In the genomic region with DNA sequence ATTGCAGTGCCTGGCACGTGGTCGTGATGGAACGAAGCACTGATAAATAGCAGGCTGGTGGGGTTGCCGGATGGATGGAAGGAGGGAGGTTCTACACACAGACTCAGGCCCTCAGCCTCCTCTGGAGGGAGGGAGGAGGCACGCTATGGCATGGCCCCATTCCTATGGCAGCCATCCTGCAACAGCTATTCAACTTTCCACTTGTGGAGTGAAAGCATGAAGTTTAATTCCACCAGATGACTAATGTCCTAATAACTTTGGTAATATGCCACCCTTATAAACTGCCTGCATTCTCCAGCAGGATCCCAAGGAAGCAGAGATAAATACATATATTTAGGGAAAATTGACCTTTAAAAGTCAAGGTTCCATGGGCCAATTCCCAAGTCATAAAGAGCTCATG, we compare ENCODE assay signal across 17 cellular contexts.
DNase-seq lines count a peak whose midpoint lies in the region; ATAC-seq and TF ChIP-seq lines count a peak whose summit lies in the region.
"Had no signal": no experiment of that assay in that cellular context is flagged by ENCODE, and none has a peak within 500 bp of the region (broad histone marks: within the 10 kb centered on the region; RNA-seq: fewer than 3 reads in every experiment).

No MANE protein-coding gene starts in this region.

- no peak overlapping the region for H2AFZ ChIP-seq in trophoblast cell (ENCODE audit: insufficient read depth, low read length, poor library complexity)

- TF ChIP-seq CTCF in AG10803 (conservative IDR thresholded peaks at IDR 0.05; ENCODE audit: low read length) (no peak), esophagus muscularis mucosa (IDR thresholded peaks at IDR 0.05) (no peak), thyroid gland (IDR thresholded peaks at IDR 0.05) (no peak)

- H3K23ac ChIP-seq in trophoblast cell (ENCODE audit: low read length) = no peak overlapping the region

- H3K36me3 ChIP-seq in MG63 (peaks cover 79% of the 10 kb centered on the region), esophagus muscularis mucosa (peaks cover 9 to 97% (median 50%) of the 10 kb centered on the region in 4 donors), muscle layer of colon (ENCODE audit: insufficient read depth, low read length) (peaks cover 63% of the 10 kb centered on the region), thyroid gland (peaks cover 55 to 75% of the 10 kb centered on the region in 2 donors), trophoblast cell (ENCODE audit: control insufficient read depth in 1 of 2, insufficient read depth in 2 of 2, low read length in 2 of 2) (peaks cover 17 to 30% of the 10 kb centered on the region in 2 experiments)

- TF ChIP-seq EP300 in esophagus muscularis mucosa (IDR thresholded peaks at IDR 0.05) = no peak

- WGBS in esophagus muscularis mucosa = 57% methylated on average over 5 of the region's 5 CpGs
- 93 to 97% methylated on average over 5 of the region's 5 CpGs for WGBS in thyroid gland, 2 donors
- WGBS in trophoblast cell (ENCODE audit: extremely low coverage, insufficient coverage, insufficient read length) = no CpG with 5 or more reads among the region's 5 CpGs

- H3K4me1 ChIP-seq in esophagus muscularis mucosa = peaks cover 57 to 85% (median 84%) of the 10 kb centered on the region in 4 donors
- peaks cover 83% of the 10 kb centered on the region for H3K4me1 ChIP-seq in muscle layer of colon (ENCODE audit: insufficient read depth, low read length)
- H3K4me1 ChIP-seq in thyroid gland = peaks cover 0 to 21% of the 10 kb centered on the region in 2 donors
- H3K4me1 ChIP-seq in trophoblast cell (ENCODE audit: control insufficient read depth in 1 of 2, insufficient read depth in 2 of 2, low read length in 2 of 2) = peaks cover 4 to 6% of the 10 kb centered on the region in 2 experiments
- H3K4me1 ChIP-seq: body of pancreas had no signal

- no peak overlapping the region for H2BK120ac ChIP-seq in trophoblast cell (ENCODE audit: insufficient read depth, low read length, poor library complexity)

- peak overlapping the region; percentile 71 to 78 (median 74) for H3K27ac ChIP-seq in esophagus muscularis mucosa (replicated peaks in 1 of 4)
- H3K27ac ChIP-seq in muscle layer of colon (ENCODE audit: low read depth, low read length) = peak overlapping the region; percentile 83
- no peak overlapping the region for H3K27ac ChIP-seq in thyroid gland
- no peak overlapping the region for H3K27ac ChIP-seq in trophoblast cell (ENCODE audit: low read depth, low read length)
- H3K27ac ChIP-seq: body of pancreas had no signal

- no peak overlapping the region for H3K4me3 ChIP-seq in AG10803 (ENCODE audit: low read length)
- no peak overlapping the region for H3K4me3 ChIP-seq in MG63
- no peak overlapping the region for H3K4me3 ChIP-seq in esophagus muscularis mucosa
- no peak overlapping the region for H3K4me3 ChIP-seq in muscle layer of colon (ENCODE audit: low read depth in 1 of 2, low read length in 2 of 2)
- H3K4me3 ChIP-seq in thyroid gland (replicated peaks in 1 of 3) = no peak overlapping the region
- no peak overlapping the region for H3K4me3 ChIP-seq in trophoblast cell (ENCODE audit: low read depth, low read length)
- H3K4me3 ChIP-seq: body of pancreas had no signal

- H3K79me1 ChIP-seq in trophoblast cell (ENCODE audit: low read length) = no peaks in the 10 kb centered on the region

- intact Hi-C loops in esophagus muscularis mucosa (cut with DNase I) (no loop called here), thyroid gland (cut with DNase I) (no loop called here)

- no peak overlapping the region for H2BK12ac ChIP-seq in trophoblast cell (ENCODE audit: low read length)

- no peak overlapping the region for H3K9ac ChIP-seq in muscle layer of colon (ENCODE audit: low read length)
- no peak overlapping the region for H3K9ac ChIP-seq in trophoblast cell (ENCODE audit: low read length)

- TF ChIP-seq POLR2A in esophagus muscularis mucosa (IDR thresholded peaks at IDR 0.05; ENCODE audit: low read depth) (no peak), thyroid gland (IDR thresholded peaks at IDR 0.05) (no peak)

- H3K27me3 ChIP-seq in MG63 (no peaks in the 10 kb centered on the region), esophagus muscularis mucosa (no peaks in the 10 kb centered on the region), muscle layer of colon (ENCODE audit: control insufficient read depth in 1 of 2, insufficient read depth in 2 of 2, low read length in 2 of 2) (no peaks in the 10 kb centered on the region), thyroid gland (no peaks in the 10 kb centered on the region), trophoblast cell (ENCODE audit: insufficient read depth, low read length) (no peaks in the 10 kb centered on the region)
- H3K27me3 ChIP-seq: body of pancreas had no signal

- no peaks in the 10 kb centered on the region for H3K9me3 ChIP-seq in MG63
- H3K9me3 ChIP-seq in esophagus muscularis mucosa = no peaks in the 10 kb centered on the region
- H3K9me3 ChIP-seq in muscle layer of colon (ENCODE audit: low read length) = no peaks in the 10 kb centered on the region
- H3K9me3 ChIP-seq in thyroid gland = no peaks in the 10 kb centered on the region
- H3K9me3 ChIP-seq in trophoblast cell (ENCODE audit: insufficient read depth, low read depth, low read length) = no peaks in the 10 kb centered on the region
- H3K9me3 ChIP-seq: body of pancreas, Caco-2 had no signal

- H4K91ac ChIP-seq in trophoblast cell (ENCODE audit: low read depth, low read length) = no peak overlapping the region

- H2BK5ac ChIP-seq in trophoblast cell (ENCODE audit: low read depth, low read length, poor library complexity) = no peak overlapping the region

- H3K18ac ChIP-seq in trophoblast cell (ENCODE audit: low read length) = no peak overlapping the region

- no peak overlapping the region for H2AK5ac ChIP-seq in trophoblast cell (ENCODE audit: low read length)

- no peaks in the 10 kb centered on the region for H3K79me2 ChIP-seq in trophoblast cell (ENCODE audit: control insufficient read depth, insufficient read depth, low read length, poor library complexity)

- no peak overlapping the region for H4K8ac ChIP-seq in trophoblast cell (ENCODE audit: low read depth, low read length)

- H3K4ac ChIP-seq in trophoblast cell (ENCODE audit: low read depth, low read length) = no peak overlapping the region

- no peak overlapping the region for H4K12ac ChIP-seq in trophoblast cell (ENCODE audit: low read depth, low read length)

- no peak overlapping the region for H3K4me2 ChIP-seq in trophoblast cell (ENCODE audit: low read length)

- no peak for ATAC-seq in GM19463 (IDR thresholded peaks at IDR 0.05; ENCODE audit: unreplicated experiment)
- ATAC-seq: body of pancreas, T-helper 17 cell had no signal

- H3K14ac ChIP-seq in trophoblast cell (ENCODE audit: low read length) = no peak overlapping the region

- peak; percentile 90 for DNase-seq in AG10803 (ENCODE audit: low read depth)
- DNase-seq in MG63 = peak; percentile 88
- DNase-seq in esophagus muscularis mucosa (ENCODE audit: extremely low spot score) = no peak
- no peak for DNase-seq in NCI-H1930 (lab: John Stamatoyannopoulos, UW)
- no peak for DNase-seq in thyroid gland
- no peak for DNase-seq in trophoblast cell
- DNase-seq: activated naive CD4-positive, alpha-beta T cell; body of pancreas; Caco-2; effector CD8-positive, alpha-beta T cell; GDM1; islet precursor cell; NCI-H1092 treated with DMSO at 0.1 percent for 48 hours; stimulated activated naive CD4-positive, alpha-beta T cell treated with Interleukin-2 at 50 U/mL for 16 hours; T-helper 17 cell had no signal

Comparison
In these comparisons a context has a peak if more than half of its experiments do, and no peak if none do; other contexts are left out.
1. DNase-seq: peak in AG10803 (single experiment) and MG63 (single experiment); none in esophagus muscularis mucosa (single experiment), NCI-H1930 (0 of 2), thyroid gland (0 of 2) and trophoblast cell (0 of 2).
2. H3K27ac ChIP-seq: peak in esophagus muscularis mucosa (4 of 4) and muscle layer of colon (single experiment); none in thyroid gland (0 of 3) and trophoblast cell (single experiment).